ENCODE assay signal across 23 cellular contexts in genomic region chr9:118268046-118268445, GRCh38.
"Had no signal": no experiment of that assay in that cellular context is flagged by ENCODE, and none has a peak within 500 bp of the region (broad histone marks: within the 10 kb centered on the region; RNA-seq: fewer than 3 reads in every experiment).

No MANE protein-coding gene starts in this region.

- H3K4me1 ChIP-seq: gastrocnemius medialis, heart left ventricle, pancreas, right lobe of liver, suprapubic skin, transverse colon, upper lobe of right lung, uterus had no signal

- H3K36me3 ChIP-seq: gastrocnemius medialis, heart left ventricle, pancreas, right lobe of liver, suprapubic skin, transverse colon, upper lobe of right lung, uterus had no signal

- H3K27ac ChIP-seq: dorsolateral prefrontal cortex, epithelial cell of prostate, gastrocnemius medialis, heart left ventricle, hepatocyte, pancreas, right lobe of liver, suprapubic skin, transverse colon, upper lobe of right lung, uterus had no signal

- ATAC-seq: esophagus mucosa; gastrocnemius medialis; heart left ventricle; left lobe of liver; natural killer cell; pancreas; right lobe of liver; stimulated activated naive B cell treated with anti-CD40 and anti-IgM and Interleukin-4, amounts not matched to agents 10 μg/mL and 1 μg/mL and 100 μg/mL, for 72 hours; upper lobe of right lung had no signal

- H3K9me3 ChIP-seq: gastrocnemius medialis, heart left ventricle, pancreas, right lobe of liver, suprapubic skin, transverse colon, upper lobe of right lung, uterus had no signal

- H3K27me3 ChIP-seq: gastrocnemius medialis, heart left ventricle, hepatocyte, pancreas, right lobe of liver, suprapubic skin, transverse colon, upper lobe of right lung, uterus had no signal

- H3K4me3 ChIP-seq: dorsolateral prefrontal cortex, gastrocnemius medialis, heart left ventricle, hepatocyte, lung, pancreas, right lobe of liver, suprapubic skin, transverse colon, upper lobe of right lung, uterus had no signal

- DNase-seq: dorsolateral prefrontal cortex; effector CD4-positive, alpha-beta T cell; endodermal cell; foreskin fibroblast; gastrocnemius medialis; heart left ventricle; kidney; natural killer cell; pancreas; right lobe of liver; small intestine; stimulated activated CD4-positive, alpha-beta T cell treated with anti-CD3 and anti-CD28 coated beads, Interleukin-15, amount 100 ng/mL, for 24 hours; stimulated activated CD4-positive, alpha-beta T cell treated with anti-CD3 and anti-CD28 coated beads, Interleukin-2, amount 100 ng/mL, for 48 hours; stimulated activated naive B cell treated with anti-CD40 and anti-IgM and Interleukin-4, amounts not matched to agents 10 μg/mL and 1 μg/mL and 100 μg/mL, for 72 hours; transverse colon; upper lobe of right lung; uterus had no signal
